13 cellular contexts compared by ENCODE assay signal in the genomic region with DNA sequence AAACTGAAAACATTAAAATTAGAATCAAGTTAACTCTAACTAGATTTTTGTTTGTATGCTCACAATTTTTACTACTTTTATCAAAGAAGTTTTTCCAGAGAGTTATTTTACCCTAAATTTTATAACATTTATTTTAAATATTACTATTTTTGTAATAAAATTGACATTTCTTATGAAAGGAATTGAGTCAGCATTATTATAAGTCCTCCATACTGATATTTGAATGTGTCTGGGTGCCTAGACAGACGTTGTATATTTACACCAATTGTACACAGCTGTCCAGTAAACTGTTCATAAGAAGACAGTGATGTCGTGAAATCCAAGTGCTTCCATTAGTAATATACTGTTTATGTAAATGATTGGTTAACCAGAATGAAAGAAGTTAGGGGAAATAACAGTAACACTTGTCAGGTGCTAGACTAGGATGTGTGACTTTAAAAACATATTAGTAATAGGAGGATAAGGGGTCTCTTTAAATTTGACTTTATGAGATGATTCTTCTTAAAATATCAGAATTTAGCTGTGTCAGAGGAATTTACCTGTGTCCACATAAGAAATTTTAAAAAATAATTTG.
DNase-seq lines count a peak whose midpoint lies in the region; ATAC-seq and TF ChIP-seq lines count a peak whose summit lies in the region.
"Had no signal": no experiment of that assay in that cellular context is flagged by ENCODE, and none has a peak within 500 bp of the region (broad histone marks: within the 10 kb centered on the region; RNA-seq: fewer than 3 reads in every experiment).

No MANE protein-coding gene starts in this region.

- no peak for TF ChIP-seq CTCF in uterus (IDR thresholded peaks at IDR 0.05)

- intact Hi-C loops in uterus (cut with DNase I; ENCODE audit: low total_unique reads) = no loop called here

- no peaks in the 10 kb centered on the region for H3K4me1 ChIP-seq in uterus

- H3K27ac ChIP-seq in SK-N-MC (peak overlapping the region; percentile 57), uterus (no peak overlapping the region)
- H3K27ac ChIP-seq: sigmoid colon had no signal

- peak overlapping the region; percentile 3 for H3K9ac ChIP-seq in SK-N-MC (ENCODE audit: insufficient read length)

- no peaks in the 10 kb centered on the region for H3K27me3 ChIP-seq in uterus
- H3K27me3 ChIP-seq: sigmoid colon had no signal

- no peak for TF ChIP-seq POLR2A in uterus (IDR thresholded peaks at IDR 0.05)

- H3K9me3 ChIP-seq in SK-N-MC (ENCODE audit: low read depth, low read length) (no peaks in the 10 kb centered on the region), uterus (no peaks in the 10 kb centered on the region)
- H3K9me3 ChIP-seq: sigmoid colon had no signal

- H3K36me3 ChIP-seq in SK-N-MC (ENCODE audit: insufficient read depth, low read length) (peaks cover 13% of the 10 kb centered on the region), uterus (no peaks in the 10 kb centered on the region)

- no peak overlapping the region for H3K4me3 ChIP-seq in SK-N-MC
- no peak overlapping the region for H3K4me3 ChIP-seq in uterus
- H3K4me3 ChIP-seq: sigmoid colon had no signal

- DNase-seq in SK-N-MC (ENCODE audit: low read depth, low spot score) (no peak), SKM-1 treated with dmso at 0.1 percent for 144 hours (lab: John Stamatoyannopoulos, UW; ENCODE audit: unreplicated experiment) (no peak), cerebellar cortex (ENCODE audit: low spot score) (no peak), uterus (no peak)
- DNase-seq: activated naive CD8-positive, alpha-beta T cell treated with anti-CD3 and anti-CD28 coated beads, Interleukin-2, amount 50 U/mL, for 24 hours; DMS53; sigmoid colon; stimulated activated CD4-positive, alpha-beta T cell treated with anti-CD3 and anti-CD28 coated beads, Interleukin-4, amount 100 ng/mL, for 4 hours had no signal

- ATAC-seq in GM18508 (IDR thresholded peaks at IDR 0.05; ENCODE audit: insufficient read depth, unreplicated experiment) = peak; percentile 35
- ATAC-seq in GM21367 (IDR thresholded peaks at IDR 0.05; ENCODE audit: unreplicated experiment) = peak; percentile 35
- ATAC-seq in HG03097 (IDR thresholded peaks at IDR 0.05; ENCODE audit: low FRiP score, unreplicated experiment) = peak; percentile 48
- ATAC-seq in GM21786 (IDR thresholded peaks at IDR 0.05; ENCODE audit: unreplicated experiment) = no peak
- ATAC-seq: activated naive CD8-positive, alpha-beta T cell treated with anti-CD3 and anti-CD28 coated beads, Interleukin-2, amount 50 U/mL, for 24 hours; esophagus mucosa had no signal
